In genomic region chr2:112883669-112884068, GRCh38 we compare ENCODE assay signal across 26 cellular contexts. TPM values are rescaled to one million over a fixed set of nuclear protein-coding genes. Genes with fewer than 3 reads are reported as not detected.
"Had no signal": no experiment of that assay in that cellular context is flagged by ENCODE, and none has a peak within 500 bp of the region (broad histone marks: within the 10 kb centered on the region; RNA-seq: fewer than 3 reads in every experiment).

No MANE protein-coding gene starts in this region.

- H3K4me3 Mint-ChIP-seq: activated CD4-positive, alpha-beta memory T cell treated with anti-CD3 and anti-CD28 coated beads for 36 hours; activated CD4-positive, alpha-beta T cell treated with anti-CD3 and anti-CD28 coated beads, Interleukin-2, amount 10 ng/mL, durations not matched to agents 7 days and 5 days; activated T-cell treated with anti-CD3 and anti-CD28 coated beads, Interleukin-2, amount 50 U/mL, for 4 hours had no signal

- H3K27ac ChIP-seq: brain microvascular endothelial cell, cardiac muscle cell, VCaP had no signal

- H3K27ac Mint-ChIP-seq: activated CD4-positive, alpha-beta memory T cell treated with anti-CD3 and anti-CD28 coated beads for 36 hours; activated CD4-positive, alpha-beta T cell treated with anti-CD3 and anti-CD28 coated beads, Interleukin-2, amount 10 ng/mL, durations not matched to agents 7 days and 5 days had no signal

- H3K36me3 Mint-ChIP-seq: activated CD4-positive, alpha-beta memory T cell treated with anti-CD3 and anti-CD28 coated beads for 36 hours; activated naive CD4-positive, alpha-beta T cell treated with anti-CD3 and anti-CD28 coated beads, Interleukin-2, amount 50 U/mL, for 72 hours had no signal

- H3K27me3 ChIP-seq: brain microvascular endothelial cell, cardiac muscle cell had no signal

- H3K36me3 ChIP-seq: brain microvascular endothelial cell, cardiac muscle cell had no signal

- DNase-seq: activated CD4-positive, alpha-beta memory T cell treated with anti-CD3 and anti-CD28 coated beads for 36 hours; activated CD4-positive, alpha-beta T cell treated with anti-CD3 and anti-CD28 coated beads, Interleukin-2, amount 10 ng/mL, durations not matched to agents 7 days and 5 days; activated CD4-positive, CD25-positive, alpha-beta regulatory T cell; activated CD8-positive, alpha-beta memory T cell treated with anti-CD3 and anti-CD28 coated beads for 24 hours; activated effector memory CD4-positive, alpha-beta T cell treated with anti-CD3 and anti-CD28 coated beads, Interleukin-2, amount 50 U/mL, for 16 hours; activated naive CD4-positive, alpha-beta T cell treated with Interleukin-2 at 50 U/mL for 16 hours; activated T-cell treated with anti-CD3 and anti-CD28 coated beads, Interleukin-2, amount 50 U/mL, for 4 hours; brain microvascular endothelial cell; KG1; NCI-H1092; NCI-H1417; NCI-H1694; NCI-H2029; NCI-H2107; NCI-H2171 treated with DMSO at 0.1 percent for 48 hours; NCI-H226; NCI-H526; SHP77 treated with DMSO at 0.1 percent for 48 hours; T-helper 2 cell; T1000 had no signal

- ATAC-seq: activated naive CD4-positive, alpha-beta T cell treated with anti-CD3 and anti-CD28 coated beads, Interleukin-2, amount 50 U/mL, for 72 hours; activated T-cell treated with anti-CD3 and anti-CD28 coated beads, Interleukin-2, amount 50 U/mL, for 4 hours had no signal

- H3K27me3 Mint-ChIP-seq: activated CD4-positive, alpha-beta memory T cell treated with anti-CD3 and anti-CD28 coated beads for 36 hours had no signal

- H3K9me3 Mint-ChIP-seq: activated CD4-positive, alpha-beta memory T cell treated with anti-CD3 and anti-CD28 coated beads for 36 hours; activated CD4-positive, alpha-beta T cell treated with anti-CD3 and anti-CD28 coated beads, Interleukin-2, amount 10 ng/mL, durations not matched to agents 7 days and 5 days; activated naive CD4-positive, alpha-beta T cell treated with anti-CD3 and anti-CD28 coated beads, Interleukin-2, amount 50 U/mL, for 72 hours; activated T-cell treated with anti-CD3 and anti-CD28 coated beads, Interleukin-2, amount 50 U/mL, for 4 hours had no signal

- H3K4me3 ChIP-seq: cardiac muscle cell had no signal

RNA-seq across cellular contexts. Expression of gene IL37, which starts 27.3 kb away (rescaled TPM):
- total RNA-seq: activated CD4-positive, alpha-beta memory T cell treated with anti-CD3 and anti-CD28 coated beads for 36 hours; activated CD4-positive, alpha-beta T cell treated with anti-CD3 and anti-CD28 coated beads, Interleukin-2, amount 10 ng/mL, durations not matched to agents 7 days and 5 days; activated T-cell treated with anti-CD3 and anti-CD28 coated beads, Interleukin-2, amount 50 U/mL, for 4 hours; cardiac muscle cell; NCI-H460; SK-MEL-5 had no signal
- polyA plus RNA-seq: adipose tissue, cardiac muscle cell had no signal

RNA-seq across cellular contexts. Expression of gene IL1B, which starts 47.1 kb away (rescaled TPM):
- total RNA-seq: activated CD4-positive, alpha-beta T cell treated with anti-CD3 and anti-CD28 coated beads, Interleukin-2, amount 10 ng/mL, durations not matched to agents 7 days and 5 days; cardiac muscle cell had no signal
- polyA plus RNA-seq: cardiac muscle cell had no signal
